ENCODE assay signal across 8 cellular contexts in genomic region chr3:130894873-130895330, GRCh38. TPM values are rescaled to one million over a fixed set of nuclear protein-coding genes. Genes with fewer than 3 reads are reported as not detected.
DNase-seq lines count a peak whose midpoint lies in the region; ATAC-seq, FAIRE-seq and TF ChIP-seq lines count a peak whose summit lies in the region.

No MANE protein-coding gene starts in this region.

- no peak overlapping the region for H4K8ac ChIP-seq in mesenchymal stem cell (ENCODE audit: low read length)

- POLR2A ChIA-PET in GM12878 (lab: Charles Lee): interaction anchor here (0.8 to 6.5 kb wide), 8 partner anchors 15 to 209 kb away, joined by 3 to 47 read pairs (median 6); partner anchors contain the start of genes ASTE1, NEK11 and PIK3R4

- no peaks in the 10 kb centered on the region for H3K36me3 ChIP-seq in ACC112 (ENCODE audit: insufficient read depth, low read length)
- no peaks in the 10 kb centered on the region for H3K36me3 ChIP-seq in GM12878 (ENCODE audit: control insufficient read depth in 2 of 2, insufficient read depth in 2 of 2, low read length in 1 of 2)
- H3K36me3 ChIP-seq in mesenchymal stem cell (ENCODE audit: control insufficient read depth in 1 of 2, insufficient read depth in 2 of 2, low read depth in 1 of 2, low read length in 2 of 2): no peaks in the 10 kb centered on the region

- H3K4me3 ChIP-seq in ACC112 (ENCODE audit: low read depth, low read length) (peak overlapping the region; percentile 91), HFF-Myc (replicated peaks; ENCODE audit: low read depth, low read length) (peak overlapping the region; percentile 64), GM12878 (peak overlapping the region; percentile 86), mesenchymal stem cell (ENCODE audit: insufficient read depth in 1 of 2, low read depth in 1 of 2, low read length in 2 of 2) (peak overlapping the region in 1 of 2 experiments; percentile 89)

- H2BK120ac ChIP-seq in mesenchymal stem cell (ENCODE audit: low read depth, low read length): no peak overlapping the region

- H4K20me1 ChIP-seq in GM12878 (ENCODE audit: control insufficient read depth, insufficient read depth): no peaks in the 10 kb centered on the region

- H3K9me3 ChIP-seq in GM12878 (replicated peaks; ENCODE audit: control insufficient read depth, insufficient read depth, low read length) (no peaks in the 10 kb centered on the region), mesenchymal stem cell (ENCODE audit: control insufficient read depth, low read length) (no peaks in the 10 kb centered on the region)

- 2% methylated on average over 4 of the region's 4 CpGs for WGBS in GM12878 (ENCODE audit: insufficient coverage, insufficient replicate concordance, low lambda C conversion rate, missing lambda C conversion rate)
- WGBS in mesenchymal stem cell: 0% methylated on average over 2 of the region's 4 CpGs

- H3K4ac ChIP-seq in mesenchymal stem cell (ENCODE audit: low read depth in 1 of 2, low read length in 2 of 2): no peak overlapping the region

- no peak overlapping the region for H3K23ac ChIP-seq in mesenchymal stem cell (ENCODE audit: low read length in 2 of 2)

- peak overlapping the region; percentile 92 for H2AFZ ChIP-seq in ACC112 (ENCODE audit: low read length, unreplicated experiment)
- peak overlapping the region; percentile 61 for H2AFZ ChIP-seq in GM12878 (ENCODE audit: control insufficient read depth, low read depth, low read length)
- H2AFZ ChIP-seq in mesenchymal stem cell (ENCODE audit: low read depth, low read length): no peak overlapping the region

- H3K4me1 ChIP-seq in ACC112 (ENCODE audit: control insufficient read depth, insufficient read depth, low read length, unreplicated experiment): peaks cover 13% of the 10 kb centered on the region
- H3K4me1 ChIP-seq in GM12878 (ENCODE audit: control insufficient read depth, insufficient read depth, low read length): peaks cover under 1% of the 10 kb centered on the region; the same call in 1 of the 2 replicates
- H3K4me1 ChIP-seq in mesenchymal stem cell (ENCODE audit: control insufficient read depth, insufficient read depth, low read depth, low read length): no peaks in the 10 kb centered on the region

- H3K4me2 ChIP-seq in GM12878 (ENCODE audit: control insufficient read depth, insufficient read depth): peak overlapping the region; percentile 81
- peak overlapping the region; percentile 71 for H3K4me2 ChIP-seq in mesenchymal stem cell (ENCODE audit: low read length, poor library complexity, severe bottlenecking)

- H2BK12ac ChIP-seq in mesenchymal stem cell (ENCODE audit: low read length in 2 of 2): no peak overlapping the region

- no peak overlapping the region for H2BK5ac ChIP-seq in mesenchymal stem cell (ENCODE audit: low read depth, low read length, poor library complexity, severe bottlenecking)

- H3K27me3 ChIP-seq in ACC112 (ENCODE audit: insufficient read depth, low read length) (no peaks in the 10 kb centered on the region), GM12878 (replicated peaks in 1 of 2; ENCODE audit: control insufficient read depth in 2 of 2, insufficient read depth in 2 of 2, low read length in 1 of 2) (no peaks in the 10 kb centered on the region), mesenchymal stem cell (ENCODE audit: control insufficient read depth in 1 of 2, insufficient read depth in 1 of 2, low read length in 2 of 2) (no peaks in the 10 kb centered on the region)

- no peak for ATAC-seq in GM12878
- ATAC-seq in GM19467 (IDR thresholded peaks at IDR 0.05; ENCODE audit: unreplicated experiment): no peak

- no peak overlapping the region for H2BK15ac ChIP-seq in mesenchymal stem cell (ENCODE audit: low read depth, poor library complexity, severe bottlenecking)

- H3K27ac ChIP-seq in ACC112 (ENCODE audit: low read depth, low read length) (no peak overlapping the region), GM12878 (ENCODE audit: control insufficient read depth, insufficient read depth) (peak overlapping the region; percentile 89), mesenchymal stem cell (ENCODE audit: low read length, poor library complexity, severe bottlenecking) (no peak overlapping the region)

- no TSS peak for BruUV-seq in GM12878 (replicated peaks; lab: Mats Ljungman, UMichigan)

- TF ChIP-seq CTCF in HFF-Myc (IDR thresholded peaks at IDR 0.05; ENCODE audit: low read depth, low read length, missing control alignments) (no peak), GM12878 (IDR thresholded peaks at IDR 0.05 in 2 of 3, conservative IDR thresholded peaks at IDR 0.05 in 1 of 3; ENCODE audit: control insufficient read depth in 2 of 3, extremely low read depth in 1 of 3, insufficient read depth in 1 of 3, low read depth in 3 of 3, low read length in 3 of 3) (no peak), D721Med (IDR thresholded peaks at IDR 0.05; ENCODE audit: insufficient read depth, missing control alignments) (no peak)

- H4K91ac ChIP-seq in mesenchymal stem cell (ENCODE audit: low read length): no peak overlapping the region

- peaks cover 1% of the 10 kb centered on the region for H3K79me1 ChIP-seq in mesenchymal stem cell (replicated peaks; ENCODE audit: low read length, poor library complexity, severe bottlenecking)

- in situ Hi-C loops in GM12878 (cut with MboI): loop anchor here (5.0 kb wide), 1 partner anchor 148 kb away; the partner anchor contains the start of gene PIK3R4

- RAD21 ChIA-PET in GM12878 (lab: Charles Lee; ENCODE audit: unreplicated experiment): interaction anchor here (1.3 to 7.0 kb wide), 8 partner anchors 22 to 194 kb away, joined by 4 to 132 read pairs (median 7); partner anchors contain the start of genes ASTE1 and NEK11

- no peak for TF ChIP-seq RAD21 in GM12878 (IDR thresholded peaks at IDR 0.05; ENCODE audit: insufficient read depth, low read depth, low read length)

- H3K14ac ChIP-seq in mesenchymal stem cell (ENCODE audit: low read length in 2 of 2): peak overlapping the region in 1 of 2 experiments; percentile 81

- SMC1A ChIA-PET in GM12878 (lab: Charles Lee; ENCODE audit: uncharacterized antibody, unreplicated experiment): interaction anchor here (0.5 to 9.7 kb wide), 15 partner anchors 31 to 176 kb away, joined by 3 to 163 read pairs (median 4); no protein-coding TSS in a partner anchor

- TF ChIP-seq POLR2A in GM12878 (IDR thresholded peaks at IDR 0.05; ENCODE audit: low read depth, low read length): no peak

- intact Hi-C loops in GM12878 (cut with micrococcal nuclease; ENCODE audit: unreplicated experiment): loop anchor here (5.0 kb wide), 1 partner anchor 618 kb away; no protein-coding TSS in a partner anchor

- no peak for TF ChIP-seq EP300 in GM12878 (IDR thresholded peaks at IDR 0.05; ENCODE audit: borderline replicate concordance in 1 of 2, control insufficient read depth in 1 of 2, low read depth in 2 of 2, low read length in 2 of 2)

- H3K18ac ChIP-seq in mesenchymal stem cell (ENCODE audit: low read depth in 1 of 2, low read length in 2 of 2): peak overlapping the region in 1 of 2 experiments; percentile 93

- CTCF ChIA-PET in GM12878 (lab: Yijun Ruan, JAX): interaction anchor here (0.6 to 10.0 kb wide), 12 partner anchors 8 to 168 kb away, joined by 3 to 200 read pairs (median 4); partner anchors contain the start of gene PIK3R4

- no peak for DNase-seq in HFF-Myc (ENCODE audit: extremely low read depth, low read depth)
- no peak for DNase-seq in GM12878 (ENCODE audit: low read depth, low spot score)
- no peak for DNase-seq in mesenchymal stem cell
- no peak for DNase-seq in mucosa of gallbladder (ENCODE audit: low spot score)
- DNase-seq in NCI-H128 (lab: John Stamatoyannopoulos, UW; ENCODE audit: unreplicated experiment): no peak
- DNase-seq in D721Med (ENCODE audit: insufficient read length, low spot score): no peak

- H3K79me2 ChIP-seq in ACC112 (ENCODE audit: control insufficient read depth, insufficient read depth, low read length, unreplicated experiment) (peaks cover 58% of the 10 kb centered on the region), GM12878 (ENCODE audit: control insufficient read depth, insufficient read depth, low read length) (peaks cover 73% of the 10 kb centered on the region)

- FAIRE-seq in GM12878 (lab: Jason Lieb, UNC): no peak
- no peak for FAIRE-seq in D721Med (lab: Jason Lieb, UNC)

- H2AK5ac ChIP-seq in mesenchymal stem cell (ENCODE audit: low read length, severe bottlenecking): no peak overlapping the region

- peak overlapping the region; percentile 94 for H3K9ac ChIP-seq in GM12878 (ENCODE audit: control insufficient read depth, insufficient read depth, low read length)
- peak overlapping the region; percentile 98 for H3K9ac ChIP-seq in mesenchymal stem cell (ENCODE audit: low read length)

TF ChIP-seq in GM12878, 131 proteins besides CTCF, POLR2A, EP300 and RAD21 (continues in another document):
- TF ChIP-seq IKZF2 (IDR thresholded peaks at IDR 0.05): 0 out of 4 replicates have a peak, but pooled peaks of 1 of the 2 experiments have one; percentile 3

RNA-seq across cellular contexts. Expression of gene ATP2C1, which starts 1.0 kb away (rescaled TPM):
- total RNA-seq in GM12878 (2013; cell fraction: nucleolus; rRNA removed): 253 and 262 TPM in 2 replicates
- total RNA-seq in GM12878 (2014; rRNA removed) (43.9 and 52.9 TPM in 2 replicates), GM12878 (2014; rRNA removed; fragmentation: Illumina TruSeq; extraction: Trizol) (67.7 and 70.5 TPM in 2 replicates), GM12878 (2021) (60.2 and 62.2 TPM in 2 replicates), mucosa of gallbladder (78.9 TPM)
- 29.0 TPM for polyA plus RNA-seq in GM12878 (2011; ENCODE audit: low read depth)
- polyA plus RNA-seq in GM12878 (2011; rRNA removed) (116 and 178 TPM in 2 replicates), GM12878 (2014; fragmentation: Illumina TruSeq; extraction: Trizol) (50.4 and 61.7 TPM in 2 replicates), GM12878 (2014; fragmentation: Nextera tagmentation; extraction: Ambion mirVana) (10 to 100 TPM; 20.6 to 21.0 TPM), GM12878 (2014; rRNA removed) (35.4 and 48.3 TPM in 2 replicates), GM12878 (2016; fragmentation: Nextera tagmentation; extraction: Ambion mirVana) (10 to 100 TPM; 59.8 to 64.6 TPM)
- 37.7 and 42.4 TPM in 2 replicates for polyA plus RNA-seq in GM12878 (2011; cell fraction: cytosol; rRNA removed)
- polyA plus RNA-seq in GM12878 (2011; cell fraction: nucleus; rRNA removed): 147 and 162 TPM in 2 replicates
- polyA plus RNA-seq in GM12878 (2012): 29.3 and 48.1 TPM in 2 replicates
- polyA minus RNA-seq in GM12878 (2011; rRNA and poly(A)+ RNA removed): 108 and 157 TPM in 2 replicates
- polyA minus RNA-seq in GM12878 (2011; cell fraction: cytosol; rRNA and poly(A)+ RNA removed): 33.1 and 49.5 TPM in 2 replicates
- polyA minus RNA-seq in GM12878 (2011; cell fraction: nucleus; rRNA and poly(A)+ RNA removed): 108 and 150 TPM in 2 replicates
- 55.3 TPM for polyA plus RNA-seq in mesenchymal stem cell (2013, experiment 1 of 2)
- 55.5 TPM for polyA plus RNA-seq in mesenchymal stem cell (2013, experiment 2 of 2)
